Comparison of ENCODE assay signal across 2 cellular contexts in genomic region chr19:42421591-42422031, GRCh38.
TF ChIP-seq lines count a peak whose summit lies in the region.

No MANE protein-coding gene starts in this region.

TF ChIP-seq in HepG2, 621 proteins besides CTCF, POLR2A, EP300 and RAD21:
- TF ChIP-seq REXO4 (CRISPR knock-in tag; IDR thresholded peaks at IDR 0.05; ENCODE audit: borderline replicate concordance) (no peak), CREB1 (IDR thresholded peaks at IDR 0.05) (peak; percentile 18; the same call in 1 of the 2 replicates), CREB1 (CRISPR knock-in tag; IDR thresholded peaks at IDR 0.05) (no peak)

TF ChIP-seq in SK-N-SH, 30 proteins besides CTCF, POLR2A, EP300 and RAD21:
- TF ChIP-seq FOXJ3 (CRISPR knock-in tag; IDR thresholded peaks at IDR 0.05) (no peak), MEF2A (IDR thresholded peaks at IDR 0.05; ENCODE audit: borderline replicate concordance, low read depth) (no peak), TAF1 (IDR thresholded peaks at IDR 0.05; ENCODE audit: borderline replicate concordance, low read depth, low read length) (no peak)
TF ChIP-seq in SK-N-SH: peak in this region for 0.
